Comparison of ENCODE assay signal across 19 cellular contexts in the genomic region with DNA sequence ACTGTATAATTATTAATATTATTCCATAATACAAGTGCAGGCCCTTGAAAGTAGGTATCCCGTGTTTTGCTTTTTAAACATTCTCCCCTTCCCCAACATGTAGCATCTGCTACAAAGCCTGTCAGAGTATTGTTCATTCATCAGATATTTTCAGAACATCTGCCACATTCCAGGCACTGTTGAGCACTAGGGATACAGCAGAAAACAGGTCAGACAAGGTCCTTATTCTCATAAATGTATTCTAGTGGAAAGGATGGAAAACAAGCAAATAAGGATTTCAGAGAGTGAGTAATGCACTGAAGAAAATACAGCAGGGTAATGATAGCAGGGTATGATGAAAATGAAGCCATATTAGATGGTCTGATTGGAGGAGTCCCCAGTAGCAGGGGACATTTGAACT. TPM values are rescaled to one million over a fixed set of nuclear protein-coding genes. Genes with fewer than 3 reads are reported as not detected.
A peak's percentile ranks its signal among the peaks of the same experiment; 100 is the strongest.
DNase-seq lines count a peak whose midpoint lies in the region; ATAC-seq and TF ChIP-seq lines count a peak whose summit lies in the region.
"Had no signal": no experiment of that assay in that cellular context is flagged by ENCODE, and none has a peak within 500 bp of the region (broad histone marks: within the 10 kb centered on the region; RNA-seq: fewer than 3 reads in every experiment).

No MANE protein-coding gene starts in this region.

- H3K4me3 ChIP-seq in spleen = no peak overlapping the region
- H3K4me3 ChIP-seq: ascending aorta, right lobe of liver had no signal

- H3K9me3 Mint-ChIP-seq in activated T-cell treated with anti-CD3 and anti-CD28 coated beads, Interleukin-2, amount 50 U/mL, for 24 hours = peaks cover 6% of the 10 kb centered on the region
- H3K9me3 Mint-ChIP-seq in HFFc6 = no peaks in the 10 kb centered on the region
- no peaks in the 10 kb centered on the region for H3K9me3 Mint-ChIP-seq in activated B cell treated with CpG ODN at 0.5 μM for 24 hours
- no peaks in the 10 kb centered on the region for H3K9me3 Mint-ChIP-seq in neural crest cell
- H3K9me3 Mint-ChIP-seq in CD14-positive monocyte = peaks cover 0 to 2% (median 0%) of the 10 kb centered on the region in 7 donors

- H3K27ac Mint-ChIP-seq in activated T-cell treated with anti-CD3 and anti-CD28 coated beads, Interleukin-2, amount 50 U/mL, for 24 hours = peak overlapping the region; percentile 65
- H3K27ac Mint-ChIP-seq in HFFc6 (peak overlapping the region; percentile 50), activated B cell treated with CpG ODN at 0.5 μM for 24 hours (peak overlapping the region; percentile 63), neural crest cell (ENCODE audit: unreplicated experiment) (peak overlapping the region; percentile 13), CD14-positive monocyte (peak overlapping the region in 2 of 7 donors; percentile 11 to 79)

- H3K36me3 ChIP-seq in spleen = peaks cover 3 to 67% (median 26%) of the 10 kb centered on the region in 6 donors

- H3K27ac ChIP-seq in spleen = no peak overlapping the region
- H3K27ac ChIP-seq: ascending aorta, right lobe of liver had no signal

- H3K9me3 ChIP-seq in spleen = peaks cover 0 to 4% (median 0%) of the 10 kb centered on the region in 8 donors
- H3K9me3 ChIP-seq: ascending aorta, right lobe of liver had no signal

- no peaks in the 10 kb centered on the region for H3K27me3 ChIP-seq in spleen (replicated peaks in 1 of 7)
- H3K27me3 ChIP-seq: ascending aorta, right lobe of liver had no signal

- intact Hi-C loops in activated B cell treated with CpG ODN at 0.5 μM for 24 hours (cut with micrococcal nuclease) (no loop called here), spleen (cut with DNase I; ENCODE audit: low total_unique reads) (loop anchor here (5.0 kb wide), 1 partner anchor 70 kb away; no protein-coding TSS in a partner anchor), CD14-positive monocyte (cut with micrococcal nuclease) (loop anchor here (10.0 kb wide), 2 partner anchors 72 to 98 kb away; no protein-coding TSS in a partner anchor)

- H3K4me1 Mint-ChIP-seq in activated T-cell treated with anti-CD3 and anti-CD28 coated beads, Interleukin-2, amount 50 U/mL, for 24 hours (ENCODE audit: low read depth) = peaks cover 55% of the 10 kb centered on the region
- H3K4me1 Mint-ChIP-seq in HFFc6 (ENCODE audit: low read depth) (peaks cover 57% of the 10 kb centered on the region), activated B cell treated with CpG ODN at 0.5 μM for 24 hours (peaks cover 71% of the 10 kb centered on the region), neural crest cell (peaks cover 31% of the 10 kb centered on the region), CD14-positive monocyte (peaks cover 49% of the 10 kb centered on the region)

- no peak for DNase-seq in activated T-cell treated with anti-CD3 and anti-CD28 coated beads, Interleukin-2, amount 50 U/mL, for 24 hours
- no peak for DNase-seq in activated T-cell treated with anti-CD3 and anti-CD28 coated beads, Interleukin-2, amount 50 U/mL, for 1 hour
- DNase-seq in HFFc6 (no peak), activated B cell treated with CpG ODN at 0.5 μM for 24 hours (no peak), neural crest cell (ENCODE audit: low read depth, low spot score) (no peak), spleen (no peak), CD14-positive monocyte (ENCODE audit: low spot score) (no peak)
- DNase-seq: activated CD8-positive, alpha-beta memory T cell treated with anti-CD3 and anti-CD28 coated beads for 24 hours; activated effector memory CD4-positive, alpha-beta T cell treated with Interleukin-2 at 50 U/mL for 16 hours; foreskin fibroblast; hypothalamus; kidney glomerular epithelial cell; NCI-H2107; NCI-H82; occipital lobe; right lobe of liver had no signal

- WGBS in spleen, 5 donors = 79 to 93% (median 88%) methylated on average over 1 of the region's 1 CpG

- ATAC-seq in activated B cell treated with CpG ODN at 0.5 μM for 24 hours (ENCODE audit: low read depth) = no peak
- ATAC-seq in GM18511 (IDR thresholded peaks at IDR 0.05; ENCODE audit: unreplicated experiment) = no peak
- ATAC-seq: HepG2, right lobe of liver had no signal

- H3K27me3 Mint-ChIP-seq in activated T-cell treated with anti-CD3 and anti-CD28 coated beads, Interleukin-2, amount 50 U/mL, for 24 hours = no peaks in the 10 kb centered on the region
- H3K27me3 Mint-ChIP-seq in HFFc6 (ENCODE audit: insufficient read depth) (peaks cover 4% of the 10 kb centered on the region), activated B cell treated with CpG ODN at 0.5 μM for 24 hours (no peaks in the 10 kb centered on the region), neural crest cell (ENCODE audit: low read depth) (no peaks in the 10 kb centered on the region), CD14-positive monocyte (ENCODE audit: low read depth in 3 of 3) (no peaks in the 10 kb centered on the region)

- POLR2A ChIA-PET in activated B cell treated with CpG ODN at 0.5 μM for 24 hours (lab: Charles Lee) = interaction anchor here (0.7 kb wide), 2 partner anchors 109 to 333 kb away, joined by 5 read pairs; no protein-coding TSS in a partner anchor

- H3K4me3 Mint-ChIP-seq in activated T-cell treated with anti-CD3 and anti-CD28 coated beads, Interleukin-2, amount 50 U/mL, for 24 hours = no peak overlapping the region
- H3K4me3 Mint-ChIP-seq in HFFc6 = no peak overlapping the region; the same call in 1 of the 2 replicates
- H3K4me3 Mint-ChIP-seq in activated B cell treated with CpG ODN at 0.5 μM for 24 hours = no peak overlapping the region
- peak overlapping the region; percentile 55 for H3K4me3 Mint-ChIP-seq in neural crest cell
- H3K4me3 Mint-ChIP-seq in CD14-positive monocyte = no peak overlapping the region

- CTCF ChIA-PET in activated B cell treated with CpG ODN at 0.5 μM for 24 hours (lab: Charles Lee) = no interaction called here

- peaks cover 17 to 79% (median 57%) of the 10 kb centered on the region in 6 donors for H3K4me1 ChIP-seq in spleen

- no peak for TF ChIP-seq POLR2A in spleen (IDR thresholded peaks at IDR 0.05)

- TF ChIP-seq CTCF in HFFc6 (IDR thresholded peaks at IDR 0.05) = no peak
- no peak for TF ChIP-seq CTCF in activated B cell treated with CpG ODN at 0.5 μM for 24 hours (IDR thresholded peaks at IDR 0.05)
- TF ChIP-seq CTCF in neural crest cell (conservative IDR thresholded peaks at IDR 0.05) = no peak
- TF ChIP-seq CTCF in spleen (IDR thresholded peaks at IDR 0.05 in 8 of 11, conservative IDR thresholded peaks at IDR 0.05 in 3 of 11) = no peak
- no peak for TF ChIP-seq CTCF in CD14-positive monocyte (IDR thresholded peaks at IDR 0.05)

- H3K36me3 Mint-ChIP-seq in activated T-cell treated with anti-CD3 and anti-CD28 coated beads, Interleukin-2, amount 50 U/mL, for 24 hours (ENCODE audit: low read depth) = peaks cover 88% of the 10 kb centered on the region
- H3K36me3 Mint-ChIP-seq in HFFc6 (ENCODE audit: low read depth) = peaks cover 30% of the 10 kb centered on the region
- H3K36me3 Mint-ChIP-seq in activated B cell treated with CpG ODN at 0.5 μM for 24 hours (ENCODE audit: low read depth) = peaks cover 80% of the 10 kb centered on the region
- H3K36me3 Mint-ChIP-seq in neural crest cell (ENCODE audit: low read depth) = peaks cover 18% of the 10 kb centered on the region
- peaks cover 37 to 60% of the 10 kb centered on the region in 2 donors for H3K36me3 Mint-ChIP-seq in CD14-positive monocyte

RNA-seq across cellular contexts. Expression of a gene that starts 3.8 kb away (rescaled TPM):
- 10 to 100 TPM; 84.2 to 94.7 (median 88.4) TPM for total RNA-seq in HFFc6 (2021; fragmentation: NEBNext Ultra II Directional; extraction: Animal tissue kit (Norgen Biotek cat#: 25700))
- total RNA-seq in activated B cell treated with CpG ODN at 0.5 μM for 24 hours (133 and 135 TPM in 2 replicates), neural crest cell (91.1 and 101 TPM in 2 replicates), spleen (100 to 1,000 TPM in 2 of 7 donors, 10 to 100 TPM in 5; 64.4 to 114 (median 82.7) TPM)
- polyA plus RNA-seq in spleen (100 to 1,000 TPM; 142 to 196 (median 163) TPM), CD14-positive monocyte (100 to 1,000 TPM; 170 to 207 TPM)

RNA-seq across cellular contexts. Expression of a gene that starts 4.1 kb away (rescaled TPM):
- 1 to 10 TPM; 3.9 to 5.5 (median 4.8) TPM for total RNA-seq in HFFc6 (2021; fragmentation: NEBNext Ultra II Directional; extraction: Animal tissue kit (Norgen Biotek cat#: 25700))
- total RNA-seq in activated B cell treated with CpG ODN at 0.5 μM for 24 hours (6.4 and 10.5 TPM in 2 replicates), neural crest cell (16.7 and 17.0 TPM in 2 replicates), spleen (10 to 100 TPM in 5 of 7 donors, 1 to 10 TPM in 2; 7.5 to 15.2 (median 11.4) TPM)
- polyA plus RNA-seq in spleen (1 to 10 TPM; 5.4 to 6.2 (median 6.2) TPM), CD14-positive monocyte (10 to 100 TPM in 1 of 2 donors, 1 to 10 TPM in 1; 8.3 to 11.6 TPM)
